In genomic region chr14:67571991-67572323, GRCh38 we compare ENCODE assay signal across 8 cellular contexts.
"Had no signal": no experiment of that assay in that cellular context is flagged by ENCODE, and none has a peak within 500 bp of the region (broad histone marks: within the 10 kb centered on the region; RNA-seq: fewer than 3 reads in every experiment).

No MANE protein-coding gene starts in this region.

- DNase-seq: activated gamma-delta T cell, foreskin keratinocyte had no signal

- H3K4me3 ChIP-seq: body of pancreas, cardiac muscle cell, ovary, psoas muscle, testis, vagina had no signal

- H3K36me3 ChIP-seq: ovary, vagina had no signal

- H3K27ac ChIP-seq: cardiac muscle cell, foreskin keratinocyte, ovary, psoas muscle, testis, vagina had no signal

- H3K9me3 ChIP-seq: body of pancreas, ovary, psoas muscle, testis, vagina had no signal

- H3K27me3 ChIP-seq: body of pancreas, cardiac muscle cell, foreskin keratinocyte, ovary, testis, vagina had no signal

- H3K4me1 ChIP-seq: foreskin keratinocyte, testis, vagina had no signal
